In genomic region chr5:9920696-9921095, GRCh38 we compare ENCODE assay signal across 19 cellular contexts.
"Had no signal": no experiment of that assay in that cellular context is flagged by ENCODE, and none has a peak within 500 bp of the region (broad histone marks: within the 10 kb centered on the region; RNA-seq: fewer than 3 reads in every experiment).

No MANE protein-coding gene starts in this region.

- DNase-seq: activated B cell treated with CpG ODN at 0.5 μM for 24 hours; activated CD4-positive, alpha-beta memory T cell treated with anti-CD3 and anti-CD28 coated beads for 36 hours; activated CD4-positive, alpha-beta T cell treated with anti-CD3 and anti-CD28 coated beads for 4 hours; activated gamma-delta T cell treated with Interleukin-2 at 50 U/mL for 16 hours; activated T-cell treated with anti-CD3 and anti-CD28 coated beads for 4 hours; adrenal gland; dorsolateral prefrontal cortex; heart right ventricle; left ventricle myocardium inferior; mammary epithelial cell; midbrain; stimulated activated CD4-positive, alpha-beta T cell treated with anti-CD3 and anti-CD28 coated beads, Interleukin-4, amount 100 ng/mL, for 1 hour; stimulated activated naive CD8-positive, alpha-beta T cell treated with anti-CD3 and anti-CD28 coated beads, Interleukin-15, amount 100 ng/mL, for 72 hours had no signal

- ATAC-seq: activated naive CD4-positive, alpha-beta T cell treated with anti-CD3 and anti-CD28 coated beads, Interleukin-2, amount 50 U/mL, for 72 hours; gastroesophageal sphincter; heart right ventricle; sciatic nerve; stimulated activated naive CD8-positive, alpha-beta T cell treated with anti-CD3 and anti-CD28 coated beads, Interleukin-15, amount 100 ng/mL, for 72 hours had no signal

- FAIRE-seq: colon had no signal

- H3K4me1 ChIP-seq: adrenal gland, gastroesophageal sphincter, heart right ventricle, left ventricle myocardium inferior, suprapubic skin had no signal

- H3K9me3 ChIP-seq: adrenal gland, suprapubic skin had no signal

- H3K4me2 ChIP-seq: smooth muscle cell had no signal

- H3K4me3 ChIP-seq: adrenal gland, dorsolateral prefrontal cortex, gastroesophageal sphincter, heart right ventricle, left ventricle myocardium inferior, smooth muscle cell, suprapubic skin had no signal

- H3K27ac ChIP-seq: adrenal gland, dorsolateral prefrontal cortex, gastroesophageal sphincter, heart right ventricle, left ventricle myocardium inferior, suprapubic skin had no signal

- H3K36me3 ChIP-seq: adrenal gland, gastroesophageal sphincter, heart right ventricle, left ventricle myocardium inferior, suprapubic skin had no signal

- H3K27me3 ChIP-seq: adrenal gland, dorsolateral prefrontal cortex, gastroesophageal sphincter, heart right ventricle, suprapubic skin had no signal
